In genomic region chr21:36005879-36006400, GRCh38 we compare ENCODE assay signal across 1 cellular context.
TF ChIP-seq lines count a peak whose summit lies in the region.

No MANE protein-coding gene starts in this region.

TF ChIP-seq in GM23338, 12 proteins besides CTCF, POLR2A, EP300 and RAD21 (continued from another document):
- TF ChIP-seq ZNF462 (CRISPR knock-in tag; IDR thresholded peaks at IDR 0.05) = no peak
- TF ChIP-seq ZNF114 (CRISPR knock-in tag; IDR thresholded peaks at IDR 0.05) = no peak
- no peak for TF ChIP-seq JUNB (IDR thresholded peaks at IDR 0.05; ENCODE audit: unreplicated experiment)
- no peak for TF ChIP-seq REST (IDR thresholded peaks at IDR 0.05; ENCODE audit: unreplicated experiment)
- TF ChIP-seq NANOG (IDR thresholded peaks at IDR 0.05; ENCODE audit: borderline replicate concordance) = no peak
